ENCODE assay signal across 28 cellular contexts in genomic region chr15:77853910-77854309, GRCh38.
"Had no signal": no experiment of that assay in that cellular context is flagged by ENCODE, and none has a peak within 500 bp of the region (broad histone marks: within the 10 kb centered on the region; RNA-seq: fewer than 3 reads in every experiment).

No MANE protein-coding gene starts in this region.

- H3K9me3 ChIP-seq: mucosa of descending colon, neutrophil, testis, thyroid gland, vagina had no signal

- H3K36me3 ChIP-seq: left ventricle myocardium inferior, neural progenitor cell, neutrophil, right atrium auricular region, stomach, thyroid gland, transverse colon, upper lobe of left lung, vagina had no signal

- ATAC-seq: naive thymus-derived CD4-positive, alpha-beta T cell; sciatic nerve; stimulated activated memory B cell treated with anti-CD40 and anti-IgM and Interleukin-4, amounts not matched to agents 10 μg/mL and 1 μg/mL and 100 μg/mL, for 72 hours had no signal

- H3K27me3 ChIP-seq: neural progenitor cell, right atrium auricular region, testis, thyroid gland, transverse colon, upper lobe of left lung, vagina had no signal

- H3K4me3 Mint-ChIP-seq: memory B cell; naive thymus-derived CD4-positive, alpha-beta T cell; nephron progenitor cell; neural progenitor cell; stimulated activated memory B cell treated with anti-CD40 and anti-IgM and Interleukin-4, amounts not matched to agents 10 μg/mL and 1 μg/mL and 100 μg/mL, for 72 hours had no signal

- H3K4me1 Mint-ChIP-seq: naive thymus-derived CD4-positive, alpha-beta T cell had no signal

- H3K27ac Mint-ChIP-seq: memory B cell; naive thymus-derived CD4-positive, alpha-beta T cell; nephron progenitor cell; neural progenitor cell; progenitor cell of endocrine pancreas; stimulated activated memory B cell treated with anti-CD40 and anti-IgM and Interleukin-4, amounts not matched to agents 10 μg/mL and 1 μg/mL and 100 μg/mL, for 72 hours had no signal

- H3K36me3 Mint-ChIP-seq: stimulated activated memory B cell treated with anti-CD40 and anti-IgM and Interleukin-4, amounts not matched to agents 10 μg/mL and 1 μg/mL and 100 μg/mL, for 72 hours had no signal

- H3K4me3 ChIP-seq: left ventricle myocardium inferior, mucosa of descending colon, neural progenitor cell, right atrium auricular region, stomach, testis, thyroid gland, transverse colon, upper lobe of left lung, vagina had no signal

- H3K4me1 ChIP-seq: left ventricle myocardium inferior, parathyroid adenoma, right atrium auricular region, stomach, testis, upper lobe of left lung, vagina had no signal

- DNase-seq: hippocampal formation; left colon; left ventricle myocardium inferior; midbrain; naive thymus-derived CD4-positive, alpha-beta T cell; nephron progenitor cell; occipital lobe; small intestine; stimulated activated CD4-positive, alpha-beta T cell treated with anti-CD3 and anti-CD28 coated beads, Interleukin-1b, Interleukin-23, amount 100 ng/mL, for 48 hours; stimulated activated CD4-positive, alpha-beta T cell treated with anti-CD3 and anti-CD28 coated beads, Interleukin-2, amount 100 ng/mL, for 48 hours; stimulated activated CD4-positive, alpha-beta T cell treated with anti-CD3 and anti-CD28 coated beads, Interleukin-4, amount 100 ng/mL, for 4 hours; stimulated activated CD8-positive, alpha-beta memory T cell treated with anti-CD3 and anti-CD28 coated beads, Interleukin-4, amount 100 ng/mL, for 48 hours; stimulated activated naive CD4-positive, alpha-beta T cell treated with Interleukin-2 at 50 U/mL for 16 hours; stomach; testis; thyroid gland; transverse colon; upper lobe of left lung had no signal

- H3K27ac ChIP-seq: left ventricle myocardium inferior, neural progenitor cell, neutrophil, parathyroid adenoma, right atrium auricular region, stomach, testis, thyroid gland, upper lobe of left lung, vagina had no signal
